In genomic region chr1:8395433-8395866, GRCh38 we compare ENCODE assay signal across 8 cellular contexts.
DNase-seq lines count a peak whose midpoint lies in the region; ATAC-seq and TF ChIP-seq lines count a peak whose summit lies in the region.

No MANE protein-coding gene starts in this region.

- H3K9me3 Mint-ChIP-seq in CD14-positive monocyte = no peaks in the 10 kb centered on the region
- no peaks in the 10 kb centered on the region for H3K9me3 Mint-ChIP-seq in activated CD8-positive, alpha-beta T cell treated with anti-CD3 and anti-CD28 coated beads, Interleukin-2, amount 10 ng/mL, durations not matched to agents 7 days and 5 days (ENCODE audit: insufficient read depth)

- H3K36me3 Mint-ChIP-seq in CD14-positive monocyte = peaks cover 38 to 45% of the 10 kb centered on the region in 2 donors
- peaks cover 33% of the 10 kb centered on the region for H3K36me3 Mint-ChIP-seq in activated CD8-positive, alpha-beta T cell treated with anti-CD3 and anti-CD28 coated beads, Interleukin-2, amount 10 ng/mL, durations not matched to agents 7 days and 5 days (ENCODE audit: low read depth)

- TF ChIP-seq CTCF in CD14-positive monocyte (IDR thresholded peaks at IDR 0.05) = no peak

- POLR2A ChIA-PET in activated CD8-positive, alpha-beta T cell treated with anti-CD3 and anti-CD28 coated beads, Interleukin-2, amount 10 ng/mL, durations not matched to agents 7 days and 5 days (lab: Charles Lee) = interaction anchor here (0.6 kb wide), 1 partner anchor 225 kb away, joined by 3 read pairs; no protein-coding TSS in a partner anchor

- H3K9me3 ChIP-seq in mucosa of stomach (ENCODE audit: control insufficient read depth, low read length) = no peaks in the 10 kb centered on the region

- CTCF ChIA-PET in activated CD8-positive, alpha-beta T cell treated with anti-CD3 and anti-CD28 coated beads, Interleukin-2, amount 10 ng/mL, durations not matched to agents 7 days and 5 days (lab: Charles Lee) = no interaction called here

- intact Hi-C loops in CD14-positive monocyte (cut with micrococcal nuclease) = no loop called here

- H3K4me3 ChIP-seq in mucosa of stomach (ENCODE audit: low read length) = no peak overlapping the region

- ATAC-seq in HG02678 (IDR thresholded peaks at IDR 0.05; ENCODE audit: unreplicated experiment) (peak; percentile 56), GM18907 (IDR thresholded peaks at IDR 0.05; ENCODE audit: unreplicated experiment) (no peak), HG02763 (IDR thresholded peaks at IDR 0.05; ENCODE audit: unreplicated experiment) (no peak), esophagus mucosa (no peak)
- ATAC-seq in activated CD8-positive, alpha-beta T cell treated with anti-CD3 and anti-CD28 coated beads, Interleukin-2, amount 10 ng/mL, durations not matched to agents 7 days and 5 days = peak; percentile 75

- H3K9ac ChIP-seq in mucosa of stomach (ENCODE audit: low read length) = peak overlapping the region; percentile 5

- H3K4me1 Mint-ChIP-seq in CD14-positive monocyte = peaks cover 62% of the 10 kb centered on the region
- H3K4me1 Mint-ChIP-seq in activated CD8-positive, alpha-beta T cell treated with anti-CD3 and anti-CD28 coated beads, Interleukin-2, amount 10 ng/mL, durations not matched to agents 7 days and 5 days (ENCODE audit: low read depth) = peaks cover 64% of the 10 kb centered on the region

- H3K27me3 ChIP-seq in mucosa of stomach (ENCODE audit: control insufficient read depth, insufficient read depth, low read length) = no peaks in the 10 kb centered on the region

- H3K4me3 Mint-ChIP-seq in CD14-positive monocyte = peak overlapping the region; percentile 76 to 89
- peak overlapping the region; percentile 68 for H3K4me3 Mint-ChIP-seq in activated CD8-positive, alpha-beta T cell treated with anti-CD3 and anti-CD28 coated beads, Interleukin-2, amount 10 ng/mL, durations not matched to agents 7 days and 5 days

- peaks cover 0 to 2% (median 0%) of the 10 kb centered on the region in 3 donors for H3K27me3 Mint-ChIP-seq in CD14-positive monocyte (ENCODE audit: low read depth in 3 of 3)
- H3K27me3 Mint-ChIP-seq in activated CD8-positive, alpha-beta T cell treated with anti-CD3 and anti-CD28 coated beads, Interleukin-2, amount 10 ng/mL, durations not matched to agents 7 days and 5 days (ENCODE audit: low read depth) = no peaks in the 10 kb centered on the region

- DNase-seq in CD14-positive monocyte (ENCODE audit: low spot score) = no peak
- peak; percentile 59 for DNase-seq in activated CD8-positive, alpha-beta T cell treated with anti-CD3 and anti-CD28 coated beads, Interleukin-2, amount 10 ng/mL, durations not matched to agents 7 days and 5 days
- DNase-seq in stimulated activated CD4-positive, alpha-beta T cell treated with anti-CD3 and anti-CD28 coated beads, Interleukin-2, amount 100 ng/mL, for 48 hours = no peak

- peaks cover 29% of the 10 kb centered on the region for H3K4me1 ChIP-seq in mucosa of stomach (ENCODE audit: control insufficient read depth, insufficient read depth, low read length)

- H3K27ac Mint-ChIP-seq in CD14-positive monocyte = peak overlapping the region; percentile 75 to 97 (median 91)
- H3K27ac Mint-ChIP-seq in activated CD8-positive, alpha-beta T cell treated with anti-CD3 and anti-CD28 coated beads, Interleukin-2, amount 10 ng/mL, durations not matched to agents 7 days and 5 days = peak overlapping the region; percentile 82

- H3K36me3 ChIP-seq in mucosa of stomach (ENCODE audit: control insufficient read depth, insufficient read depth, low read length) = no peaks in the 10 kb centered on the region

Comparison
In these comparisons a context has a peak if more than half of its experiments do, and no peak if none do; other contexts are left out.
1. ATAC-seq: peak in HG02678 (single experiment) and activated CD8-positive, alpha-beta T cell treated with anti-CD3 and anti-CD28 coated beads, Interleukin-2, amount 10 ng/mL, durations not matched to agents 7 days and 5 days (single experiment); none in GM18907 (single experiment), HG02763 (single experiment) and esophagus mucosa (single experiment).